1 cellular context compared by ENCODE assay signal in genomic region chr5:56507348-56507930, GRCh38.
TF ChIP-seq lines count a peak whose summit lies in the region.

No MANE protein-coding gene starts in this region.

TF ChIP-seq in HepG2, 621 proteins besides CTCF, POLR2A, EP300 and RAD21 (continued from another document):
- no peak for TF ChIP-seq ZNF142 (CRISPR knock-in tag; IDR thresholded peaks at IDR 0.05)
TF ChIP-seq in HepG2: peak in this region for 11.
